1 cellular context compared by ENCODE assay signal in the genomic region with DNA sequence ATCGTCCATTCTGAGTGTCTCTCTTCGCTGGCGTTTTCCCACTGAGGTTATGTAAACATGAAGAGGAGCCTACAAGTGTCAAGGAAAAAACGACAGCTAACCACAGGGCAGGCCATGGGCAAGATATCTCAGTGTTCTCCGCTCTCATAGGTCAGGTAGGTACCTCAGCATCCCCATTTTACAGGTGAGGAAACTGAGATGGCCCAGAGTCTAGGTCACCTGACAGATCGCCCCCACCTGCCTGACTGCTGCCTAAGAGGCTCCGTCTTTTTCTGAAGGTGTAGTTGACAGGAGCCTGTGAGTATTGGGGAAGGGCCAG.
TF ChIP-seq lines count a peak whose summit lies in the region.

No MANE protein-coding gene starts in this region.

TF ChIP-seq in H1, 55 proteins besides CTCF, POLR2A, EP300 and RAD21:
- TF ChIP-seq HDAC2 (IDR thresholded peaks at IDR 0.05; ENCODE audit: borderline replicate concordance in 1 of 2, low read depth in 2 of 2, low read length in 2 of 2) = peak in 1 of 2 experiments; percentile 45; a peak in 1 of 4 replicates
- peak; percentile 89; the same call in 1 of the 2 replicates for TF ChIP-seq KDM1A (IDR thresholded peaks at IDR 0.05; ENCODE audit: borderline replicate concordance, low read length)
- TF ChIP-seq SIN3A (conservative IDR thresholded peaks at IDR 0.05 in 1 of 2, IDR thresholded peaks at IDR 0.05 in 1 of 2; ENCODE audit: low read depth in 1 of 2, low read length in 2 of 2) = no peak
- TF ChIP-seq CBX5 (IDR thresholded peaks at IDR 0.05; ENCODE audit: low read depth, low read length) = no peak
